In genomic region chr20:371755-372542, GRCh38 we compare ENCODE assay signal across 7 cellular contexts. TPM values are rescaled to one million over a fixed set of nuclear protein-coding genes. Genes with fewer than 3 reads are reported as not detected.
DNase-seq lines count a peak whose midpoint lies in the region; ATAC-seq, FAIRE-seq and TF ChIP-seq lines count a peak whose summit lies in the region.

No MANE protein-coding gene starts in this region.

- H4K91ac ChIP-seq in neuronal stem cell (ENCODE audit: low read depth, low read length, poor library complexity): no peak overlapping the region

- DNase-seq in H4 (ENCODE audit: low spot score) (peak; percentile 98), NOMO-1 (lab: John Stamatoyannopoulos, UW; ENCODE audit: unreplicated experiment in 2 of 2) (peak; percentile 40 to 52), endothelial cell of umbilical vein (ENCODE audit: low read depth, low spot score) (peak; percentile 93), neuronal stem cell (ENCODE audit: low spot score) (no peak), T1000 (lab: John Stamatoyannopoulos, UW) (no peak), posterior vena cava (ENCODE audit: low spot score) (no peak)

- dilution Hi-C loops in endothelial cell of umbilical vein (cut with MboI; ENCODE audit: extremely low pct_ligation_motif_present, low sequenced_read_pairs): no loop called here

- no peak for ATAC-seq in GM21529 (IDR thresholded peaks at IDR 0.05; ENCODE audit: unreplicated experiment)

- H2BK15ac ChIP-seq in neuronal stem cell (ENCODE audit: low read length): no peak overlapping the region

- H3K18ac ChIP-seq in neuronal stem cell (ENCODE audit: low read length): peak overlapping the region; percentile 62

- H3K9me1 ChIP-seq in endothelial cell of umbilical vein (replicated peaks; ENCODE audit: control insufficient read depth, extremely low read depth, insufficient read depth, low read length): no peaks in the 10 kb centered on the region

- H3K4me1 ChIP-seq in endothelial cell of umbilical vein (ENCODE audit: control insufficient read depth, extremely low read depth, insufficient read depth, low read length) (peaks cover 52% of the 10 kb centered on the region), neuronal stem cell (ENCODE audit: control insufficient read depth in 2 of 2, insufficient read depth in 1 of 2, low read depth in 1 of 2, low read length in 2 of 2) (peaks cover 2 to 4% of the 10 kb centered on the region in 2 donors)

- no peak overlapping the region for H2BK12ac ChIP-seq in neuronal stem cell (ENCODE audit: low read length)

- H3K4me3 ChIP-seq in endothelial cell of umbilical vein (replicated peaks in 1 of 3; ENCODE audit: insufficient read depth in 1 of 3, low read depth in 1 of 3, low read length in 3 of 3): no peak overlapping the region
- H3K4me3 ChIP-seq in neuronal stem cell (ENCODE audit: low read length in 2 of 2): no peak overlapping the region

- H2AK5ac ChIP-seq in neuronal stem cell (ENCODE audit: low read depth, low read length): no peak overlapping the region

- intact Hi-C loops in endothelial cell of umbilical vein (cut with micrococcal nuclease): loop anchor here (1.0 to 5.0 kb wide), 5 partner anchors 10 to 1440 kb away; no protein-coding TSS in a partner anchor
- intact Hi-C loops in posterior vena cava (cut with DNase I): no loop called here

- POLR2A ChIA-PET in endothelial cell of umbilical vein (lab: Charles Lee): interaction anchor here (0.9 to 3.1 kb wide), 5 partner anchors 9 to 35 kb away, joined by 3 to 13 read pairs (median 6); partner anchors contain the start of gene TRIB3

- no peaks in the 10 kb centered on the region for H3K79me1 ChIP-seq in neuronal stem cell (ENCODE audit: low read depth, low read length)

- no peak for TF ChIP-seq POLR2A in endothelial cell of umbilical vein (IDR thresholded peaks at IDR 0.05; ENCODE audit: low read depth, low read length)

- H3K4me2 ChIP-seq in endothelial cell of umbilical vein (ENCODE audit: insufficient read depth, low read length): peak overlapping the region; percentile 41
- H3K4me2 ChIP-seq in neuronal stem cell (ENCODE audit: insufficient read depth, low read length, poor library complexity, severe bottlenecking): no peak overlapping the region

- H3K9ac ChIP-seq in endothelial cell of umbilical vein (replicated peaks; ENCODE audit: extremely low read depth, insufficient read depth, low read length) (peak overlapping the region; percentile 60), neuronal stem cell (ENCODE audit: low read depth, low read length, poor library complexity) (peak overlapping the region; percentile 7)

- H3K27ac ChIP-seq in endothelial cell of umbilical vein (ENCODE audit: insufficient read depth, low read depth, low read length) (peak overlapping the region; percentile 82), neuronal stem cell (replicated peaks; ENCODE audit: low read length) (no peak overlapping the region)

- WGBS in neuronal stem cell (ENCODE audit: extremely low coverage in 2 of 2, insufficient read length in 2 of 2, insufficient replicate concordance in 1 of 2), 2 donors: no CpG with 5 or more reads among the region's 10 CpGs

- H3K27me3 ChIP-seq in endothelial cell of umbilical vein (ENCODE audit: control insufficient read depth in 2 of 2, insufficient read depth in 2 of 2, low read length in 2 of 2) (no peaks in the 10 kb centered on the region), neuronal stem cell (ENCODE audit: control insufficient read depth in 3 of 3, insufficient read depth in 3 of 3, low read depth in 1 of 3, low read length in 3 of 3) (peaks cover 0 to 5% (median 0%) of the 10 kb centered on the region in 3 experiments)

- H3K23ac ChIP-seq in neuronal stem cell (ENCODE audit: low read depth, low read length, poor library complexity): peak overlapping the region; percentile 14

- H3K79me2 ChIP-seq in endothelial cell of umbilical vein (ENCODE audit: control insufficient read depth, insufficient read depth, low read length): no peaks in the 10 kb centered on the region

- no peak overlapping the region for H2BK5ac ChIP-seq in neuronal stem cell (ENCODE audit: low read length)

- H4K8ac ChIP-seq in neuronal stem cell (ENCODE audit: low read depth, low read length): no peak overlapping the region

- H2BK120ac ChIP-seq in neuronal stem cell (ENCODE audit: low read depth, low read length): no peak overlapping the region

- peak; percentile 97 for FAIRE-seq in endothelial cell of umbilical vein (lab: Jason Lieb, UNC)

- H4K20me1 ChIP-seq in endothelial cell of umbilical vein (replicated peaks; ENCODE audit: control insufficient read depth, extremely low read depth, insufficient read depth, low read length): no peaks in the 10 kb centered on the region

- peak overlapping the region; percentile 3 for H2AFZ ChIP-seq in endothelial cell of umbilical vein (ENCODE audit: low read depth, low read length)
- peak overlapping the region; percentile 56 for H2AFZ ChIP-seq in neuronal stem cell (ENCODE audit: low read length)

- no peaks in the 10 kb centered on the region for H3K36me3 ChIP-seq in endothelial cell of umbilical vein (ENCODE audit: control insufficient read depth in 2 of 2, extremely low read depth in 1 of 2, insufficient read depth in 2 of 2, low read length in 2 of 2)
- no peaks in the 10 kb centered on the region for H3K36me3 ChIP-seq in neuronal stem cell (replicated peaks in 1 of 2; ENCODE audit: control insufficient read depth in 2 of 2, insufficient read depth in 2 of 2, low read length in 2 of 2)

- no peak for TF ChIP-seq CTCF in endothelial cell of umbilical vein (IDR thresholded peaks at IDR 0.05; ENCODE audit: extremely low read depth in 1 of 2, insufficient read depth in 1 of 2, low read depth in 1 of 2, low read length in 2 of 2)

- H3K9me3 ChIP-seq in endothelial cell of umbilical vein (replicated peaks; ENCODE audit: control insufficient read depth, insufficient read depth, low read length) (no peaks in the 10 kb centered on the region), neuronal stem cell (replicated peaks in 1 of 2; ENCODE audit: control insufficient read depth in 2 of 2, insufficient read depth in 1 of 2, low read depth in 1 of 2, low read length in 2 of 2) (no peaks in the 10 kb centered on the region)

- CTCF ChIA-PET in endothelial cell of umbilical vein (lab: Charles Lee): interaction anchor here (1.0 to 5.8 kb wide), 10 partner anchors 9 to 367 kb away, joined by 3 to 41 read pairs (median 6); partner anchors contain the start of gene TRIB3

- H3K4ac ChIP-seq in neuronal stem cell (ENCODE audit: low read length): no peak overlapping the region

- no peak overlapping the region for H3K14ac ChIP-seq in neuronal stem cell (ENCODE audit: low read length)

- no TSS peak for BruUV-seq in endothelial cell of umbilical vein (replicated peaks; lab: Mats Ljungman, UMichigan)

RNA-seq across cellular contexts. Expression of gene TRIB3, which starts 8.6 kb away (rescaled TPM):
- total RNA-seq in H4 (2014; rRNA removed; shearing (Covaris generic)): 69.2 and 99.3 TPM in 2 replicates
- total RNA-seq in endothelial cell of umbilical vein (32.1 and 35.3 TPM in 2 replicates), posterior vena cava (10 to 100 TPM in 1 of 2 donors, 1 to 10 TPM in 1; 7.8 to 12.6 TPM)
- 32.6 and 43.0 TPM in 2 replicates for polyA plus RNA-seq in endothelial cell of umbilical vein
- 23.5 and 28.0 TPM in 2 replicates for polyA plus RNA-seq in endothelial cell of umbilical vein (2011; cell fraction: cytosol; rRNA removed)
- polyA plus RNA-seq in endothelial cell of umbilical vein (2011; cell fraction: nucleus; rRNA removed): 11.8 and 12.1 TPM in 2 replicates
- polyA plus RNA-seq in endothelial cell of umbilical vein (2012): 23.3 and 23.5 TPM in 2 replicates
- polyA minus RNA-seq in endothelial cell of umbilical vein: 20.6 and 22.1 TPM in 2 replicates
- polyA minus RNA-seq in endothelial cell of umbilical vein (2011; cell fraction: cytosol; rRNA and poly(A)+ RNA removed): 98.2 TPM
- 7.5 and 8.9 TPM in 2 replicates for polyA minus RNA-seq in endothelial cell of umbilical vein (2011; cell fraction: nucleus; rRNA and poly(A)+ RNA removed)
- polyA plus RNA-seq in neuronal stem cell (2013, experiment 1 of 2): 5.1 TPM
- polyA plus RNA-seq in neuronal stem cell (2013, experiment 2 of 2): 4.6 TPM

RNA-seq across cellular contexts. Expression of gene NRSN2, which starts 25.0 kb away (rescaled TPM):
- total RNA-seq in H4 (2014; rRNA removed; shearing (Covaris generic)): 69.6 and 72.8 TPM in 2 replicates
- total RNA-seq in endothelial cell of umbilical vein (36.7 and 36.9 TPM in 2 replicates), posterior vena cava (10 to 100 TPM; 44.2 to 51.0 TPM)
- 64.1 and 79.1 TPM in 2 replicates for polyA plus RNA-seq in endothelial cell of umbilical vein
- polyA plus RNA-seq in endothelial cell of umbilical vein (2011; cell fraction: cytosol; rRNA removed): 47.5 and 70.4 TPM in 2 replicates
- polyA plus RNA-seq in endothelial cell of umbilical vein (2011; cell fraction: nucleus; rRNA removed): 26.9 and 27.6 TPM in 2 replicates
- polyA plus RNA-seq in endothelial cell of umbilical vein (2012): 36.2 and 43.8 TPM in 2 replicates
- 26.9 and 28.1 TPM in 2 replicates for polyA minus RNA-seq in endothelial cell of umbilical vein
- 4.9 TPM for polyA minus RNA-seq in endothelial cell of umbilical vein (2011; cell fraction: cytosol; rRNA and poly(A)+ RNA removed)
- 5.1 and 6.7 TPM in 2 replicates for polyA minus RNA-seq in endothelial cell of umbilical vein (2011; cell fraction: nucleus; rRNA and poly(A)+ RNA removed)
- 27.7 TPM for polyA plus RNA-seq in neuronal stem cell (2013, experiment 1 of 2)
- polyA plus RNA-seq in neuronal stem cell (2013, experiment 2 of 2): 26.1 TPM

RNA-seq across cellular contexts. Expression of gene RBCK1, which starts 36.1 kb away (rescaled TPM):
- 91.7 and 95.5 TPM in 2 replicates for total RNA-seq in H4 (2014; rRNA removed; shearing (Covaris generic))
- 80.4 and 86.0 TPM in 2 replicates for total RNA-seq in endothelial cell of umbilical vein
- polyA plus RNA-seq in endothelial cell of umbilical vein: 82.7 and 98.3 TPM in 2 replicates
- polyA plus RNA-seq in endothelial cell of umbilical vein (2011; cell fraction: cytosol; rRNA removed): 54.5 and 65.8 TPM in 2 replicates
- 152 and 200 TPM in 2 replicates for polyA plus RNA-seq in endothelial cell of umbilical vein (2011; cell fraction: nucleus; rRNA removed)
- 84.2 and 98.4 TPM in 2 replicates for polyA plus RNA-seq in endothelial cell of umbilical vein (2012)
- polyA minus RNA-seq in endothelial cell of umbilical vein: 58.1 and 63.6 TPM in 2 replicates
- polyA minus RNA-seq in endothelial cell of umbilical vein (2011; cell fraction: cytosol; rRNA and poly(A)+ RNA removed): 30.3 TPM
- polyA minus RNA-seq in endothelial cell of umbilical vein (2011; cell fraction: nucleus; rRNA and poly(A)+ RNA removed): 44.5 and 45.0 TPM in 2 replicates
- polyA plus RNA-seq in neuronal stem cell (2013, experiment 1 of 2): 33.0 TPM
- 31.6 TPM for polyA plus RNA-seq in neuronal stem cell (2013, experiment 2 of 2)
- total RNA-seq in posterior vena cava: 10 to 100 TPM; 46.7 to 54.4 TPM

RNA-seq across cellular contexts. Expression of gene SOX12, which starts 46.6 kb away (rescaled TPM):
- total RNA-seq in H4 (2014; rRNA removed; shearing (Covaris generic)): 1.9 and 2.2 TPM in 2 replicates
- total RNA-seq in endothelial cell of umbilical vein (32.2 and 37.7 TPM in 2 replicates), posterior vena cava (1 to 10 TPM; 6.6 to 9.5 TPM)
- polyA plus RNA-seq in endothelial cell of umbilical vein: 5.7 and 6.2 TPM in 2 replicates
- 5.4 and 6.7 TPM in 2 replicates for polyA plus RNA-seq in endothelial cell of umbilical vein (2011; cell fraction: cytosol; rRNA removed)
- polyA plus RNA-seq in endothelial cell of umbilical vein (2011; cell fraction: nucleus; rRNA removed): 8.9 and 9.2 TPM in 2 replicates
- polyA plus RNA-seq in endothelial cell of umbilical vein (2012): 16.2 and 21.0 TPM in 2 replicates
- polyA minus RNA-seq in endothelial cell of umbilical vein: 2.9 and 5.5 TPM in 2 replicates
- 3.1 TPM for polyA minus RNA-seq in endothelial cell of umbilical vein (2011; cell fraction: cytosol; rRNA and poly(A)+ RNA removed)
- 2.2 and 3.9 TPM in 2 replicates for polyA minus RNA-seq in endothelial cell of umbilical vein (2011; cell fraction: nucleus; rRNA and poly(A)+ RNA removed)
- 52.4 TPM for polyA plus RNA-seq in neuronal stem cell (2013, experiment 1 of 2)
- polyA plus RNA-seq in neuronal stem cell (2013, experiment 2 of 2): 51.5 TPM

Comparison
In these comparisons a context has a peak if more than half of its experiments do, and no peak if none do; other contexts are left out.
1. DNase-seq: peak in H4 (single experiment), NOMO-1 (2 of 2) and endothelial cell of umbilical vein (single experiment); none in neuronal stem cell (single experiment), T1000 (single experiment) and posterior vena cava (single experiment).